ENCODE assay signal across 1 cellular context in the genomic region with DNA sequence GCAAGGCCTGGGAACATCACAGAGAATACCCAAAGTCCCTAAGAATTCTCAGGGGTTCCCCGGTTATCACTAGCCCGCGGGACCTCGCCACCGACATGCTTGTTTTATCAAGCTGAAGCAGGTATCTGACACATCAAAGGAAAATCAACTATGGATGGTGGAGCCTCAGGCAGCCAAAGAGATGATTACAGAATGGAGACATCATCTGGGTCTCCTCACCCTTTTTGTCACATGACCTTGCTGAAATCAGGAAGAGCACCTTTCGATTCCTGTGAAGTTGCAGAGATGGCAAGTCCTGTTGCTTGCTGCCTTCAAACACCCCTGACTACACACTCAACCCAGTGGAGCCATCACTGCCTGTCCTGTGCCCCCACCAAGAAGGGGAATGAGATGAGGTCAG.
TF ChIP-seq lines count a peak whose summit lies in the region.

No MANE protein-coding gene starts in this region.

TF ChIP-seq in IMR-90, 13 proteins besides CTCF, POLR2A, EP300 and RAD21:
- no peak for TF ChIP-seq MAFK (IDR thresholded peaks at IDR 0.05; ENCODE audit: low read depth, low read length)
- TF ChIP-seq CEBPB (IDR thresholded peaks at IDR 0.05; ENCODE audit: low read depth, low read length) = no peak
- TF ChIP-seq RFX5 (IDR thresholded peaks at IDR 0.05; ENCODE audit: low read depth, low read length) = no peak
- TF ChIP-seq, protein P1, sequence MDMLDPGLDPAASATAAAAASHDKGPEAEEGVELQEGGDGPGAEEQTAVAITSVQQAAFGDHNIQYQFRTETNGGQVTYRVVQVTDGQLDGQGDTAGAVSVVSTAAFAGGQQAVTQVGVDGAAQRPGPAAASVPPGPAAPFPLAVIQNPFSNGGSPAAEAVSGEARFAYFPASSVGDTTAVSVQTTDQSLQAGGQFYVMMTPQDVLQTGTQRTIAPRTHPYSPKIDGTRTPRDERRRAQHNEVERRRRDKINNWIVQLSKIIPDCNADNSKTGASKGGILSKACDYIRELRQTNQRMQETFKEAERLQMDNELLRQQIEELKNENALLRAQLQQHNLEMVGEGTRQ (IDR thresholded peaks at IDR 0.05; ENCODE audit: low read depth, low read length) = no peak
- no peak for TF ChIP-seq SMC3 (IDR thresholded peaks at IDR 0.05; ENCODE audit: low read depth, low read length)
- no peak for TF ChIP-seq FOS (IDR thresholded peaks at IDR 0.05; ENCODE audit: low read depth, low read length)
- TF ChIP-seq, protein P2, sequence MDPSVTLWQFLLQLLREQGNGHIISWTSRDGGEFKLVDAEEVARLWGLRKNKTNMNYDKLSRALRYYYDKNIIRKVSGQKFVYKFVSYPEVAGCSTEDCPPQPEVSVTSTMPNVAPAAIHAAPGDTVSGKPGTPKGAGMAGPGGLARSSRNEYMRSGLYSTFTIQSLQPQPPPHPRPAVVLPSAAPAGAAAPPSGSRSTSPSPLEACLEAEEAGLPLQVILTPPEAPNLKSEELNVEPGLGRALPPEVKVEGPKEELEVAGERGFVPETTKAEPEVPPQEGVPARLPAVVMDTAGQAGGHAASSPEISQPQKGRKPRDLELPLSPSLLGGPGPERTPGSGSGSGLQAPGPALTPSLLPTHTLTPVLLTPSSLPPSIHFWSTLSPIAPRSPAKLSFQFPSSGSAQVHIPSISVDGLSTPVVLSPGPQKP (IDR thresholded peaks at IDR 0.05; ENCODE audit: borderline replicate concordance, low read depth, low read length) = no peak
- no peak for TF ChIP-seq RCOR1 (IDR thresholded peaks at IDR 0.05; ENCODE audit: insufficient replicate concordance, low read length)
- no peak for TF ChIP-seq BHLHE40 (IDR thresholded peaks at IDR 0.05; ENCODE audit: low read depth, low read length)
- no peak for TF ChIP-seq MAZ (IDR thresholded peaks at IDR 0.05; ENCODE audit: borderline replicate concordance, low read depth, low read length)
- no peak for TF ChIP-seq NFE2L2 (IDR thresholded peaks at IDR 0.05; ENCODE audit: low read depth, low read length)
- no peak for TF ChIP-seq CHD1 (IDR thresholded peaks at IDR 0.05; ENCODE audit: low read depth, low read length)
- no peak for TF ChIP-seq MXI1 (IDR thresholded peaks at IDR 0.05; ENCODE audit: borderline replicate concordance, low read depth, low read length)
